ENCODE assay signal across 16 cellular contexts in genomic region chr3:105805402-105805801, GRCh38.
DNase-seq lines count a peak whose midpoint lies in the region; ATAC-seq and TF ChIP-seq lines count a peak whose summit lies in the region.
"Had no signal": no experiment of that assay in that cellular context is flagged by ENCODE, and none has a peak within 500 bp of the region (broad histone marks: within the 10 kb centered on the region; RNA-seq: fewer than 3 reads in every experiment).

No MANE protein-coding gene starts in this region.

- H3K4me3 Mint-ChIP-seq in activated CD8-positive, alpha-beta memory T cell treated with anti-CD3 and anti-CD28 coated beads, Interleukin-2, amount 10 ng/mL, durations not matched to agents 7 days and 5 days: peak overlapping the region; percentile 9
- no peak overlapping the region for H3K4me3 Mint-ChIP-seq in HFFc6
- peak overlapping the region; percentile 21 for H3K4me3 Mint-ChIP-seq in activated naive CD8-positive, alpha-beta T cell
- H3K4me3 Mint-ChIP-seq: brain, neural progenitor cell, WTC11 had no signal

- peak overlapping the region; percentile 44 for H3K9ac ChIP-seq in skeletal muscle satellite cell (ENCODE audit: low read depth, low read length)
- H3K9ac ChIP-seq: neural progenitor cell had no signal

- H3K4me1 Mint-ChIP-seq in activated CD8-positive, alpha-beta memory T cell treated with anti-CD3 and anti-CD28 coated beads, Interleukin-2, amount 10 ng/mL, durations not matched to agents 7 days and 5 days: peaks cover 68% of the 10 kb centered on the region
- H3K4me1 Mint-ChIP-seq in HFFc6 (ENCODE audit: low read depth): peaks cover 53% of the 10 kb centered on the region
- peaks cover 79% of the 10 kb centered on the region for H3K4me1 Mint-ChIP-seq in activated naive CD8-positive, alpha-beta T cell (ENCODE audit: low read depth)

- TF ChIP-seq CTCF in HFFc6 (IDR thresholded peaks at IDR 0.05): no peak

- H3K4me2 ChIP-seq in skeletal muscle satellite cell (ENCODE audit: low read length): no peak overlapping the region
- H3K4me2 ChIP-seq: neural progenitor cell had no signal

- peaks cover 41% of the 10 kb centered on the region for H3K36me3 Mint-ChIP-seq in activated CD8-positive, alpha-beta memory T cell treated with anti-CD3 and anti-CD28 coated beads, Interleukin-2, amount 10 ng/mL, durations not matched to agents 7 days and 5 days
- H3K36me3 Mint-ChIP-seq in HFFc6 (ENCODE audit: low read depth): peaks cover 16% of the 10 kb centered on the region
- H3K36me3 Mint-ChIP-seq in activated naive CD8-positive, alpha-beta T cell: peaks cover 20% of the 10 kb centered on the region
- H3K36me3 Mint-ChIP-seq: WTC11 had no signal

- H3K9me3 Mint-ChIP-seq in activated CD8-positive, alpha-beta memory T cell treated with anti-CD3 and anti-CD28 coated beads, Interleukin-2, amount 10 ng/mL, durations not matched to agents 7 days and 5 days (ENCODE audit: low read depth): peaks cover 3% of the 10 kb centered on the region
- no peaks in the 10 kb centered on the region for H3K9me3 Mint-ChIP-seq in HFFc6
- peaks cover 4% of the 10 kb centered on the region for H3K9me3 Mint-ChIP-seq in activated naive CD8-positive, alpha-beta T cell (ENCODE audit: low read depth)
- H3K9me3 Mint-ChIP-seq: brain, neural progenitor cell, WTC11 had no signal

- H3K36me3 ChIP-seq in skeletal muscle satellite cell (ENCODE audit: insufficient read depth, low read length): peaks cover 6% of the 10 kb centered on the region
- H3K36me3 ChIP-seq: colonic mucosa, neural progenitor cell had no signal

- CTCF ChIA-PET in activated CD8-positive, alpha-beta memory T cell treated with anti-CD3 and anti-CD28 coated beads, Interleukin-2, amount 10 ng/mL, durations not matched to agents 7 days and 5 days (lab: Charles Lee): no interaction called here

- in situ Hi-C loops in ACHN (cut with HindIII; ENCODE audit: low pct_ligation_motif_present, low pct_unique_long_range_greater_than_20kb, low sequenced_read_pairs): no loop called here

- DNase-seq in activated CD8-positive, alpha-beta memory T cell treated with anti-CD3 and anti-CD28 coated beads, Interleukin-2, amount 10 ng/mL, durations not matched to agents 7 days and 5 days: no peak
- no peak for DNase-seq in activated CD8-positive, alpha-beta memory T cell treated with anti-CD3 and anti-CD28 coated beads, Interleukin-2, amount 50 U/mL, for 48 hours
- DNase-seq in HFFc6 (no peak), ACHN (no peak)
- DNase-seq: activated naive CD4-positive, alpha-beta T cell; colonic mucosa; IMR-90; left cardiac atrium; NCI-H1930 had no signal

- peaks cover 43% of the 10 kb centered on the region for H3K4me1 ChIP-seq in skeletal muscle satellite cell (ENCODE audit: control insufficient read depth, insufficient read depth, low read length)
- H3K4me1 ChIP-seq: colonic mucosa had no signal

- H3K27ac Mint-ChIP-seq in activated CD8-positive, alpha-beta memory T cell treated with anti-CD3 and anti-CD28 coated beads, Interleukin-2, amount 10 ng/mL, durations not matched to agents 7 days and 5 days: peak overlapping the region; percentile 75
- peak overlapping the region; percentile 20 for H3K27ac Mint-ChIP-seq in HFFc6
- peak overlapping the region; percentile 89 for H3K27ac Mint-ChIP-seq in activated naive CD8-positive, alpha-beta T cell
- H3K27ac Mint-ChIP-seq: brain, neural progenitor cell, WTC11 had no signal

- no peak for ATAC-seq in activated CD8-positive, alpha-beta memory T cell treated with anti-CD3 and anti-CD28 coated beads, Interleukin-2, amount 10 ng/mL, durations not matched to agents 7 days and 5 days
- no peak for ATAC-seq in GM19351 (IDR thresholded peaks at IDR 0.05; ENCODE audit: unreplicated experiment)
- ATAC-seq in GM21717 (IDR thresholded peaks at IDR 0.05; ENCODE audit: unreplicated experiment): no peak
- ATAC-seq: WTC11 had no signal

- no peaks in the 10 kb centered on the region for H3K27me3 ChIP-seq in skeletal muscle satellite cell (ENCODE audit: control insufficient read depth, insufficient read depth, low read length)
- H3K27me3 ChIP-seq: colonic mucosa, neural progenitor cell had no signal

- no peaks in the 10 kb centered on the region for H3K27me3 Mint-ChIP-seq in activated CD8-positive, alpha-beta memory T cell treated with anti-CD3 and anti-CD28 coated beads, Interleukin-2, amount 10 ng/mL, durations not matched to agents 7 days and 5 days
- no peaks in the 10 kb centered on the region for H3K27me3 Mint-ChIP-seq in HFFc6 (ENCODE audit: insufficient read depth)
- no peaks in the 10 kb centered on the region for H3K27me3 Mint-ChIP-seq in activated naive CD8-positive, alpha-beta T cell
- H3K27me3 Mint-ChIP-seq: brain had no signal

- H3K9me3 ChIP-seq in skeletal muscle satellite cell (replicated peaks; ENCODE audit: low read length): no peaks in the 10 kb centered on the region
- H3K9me3 ChIP-seq: colonic mucosa had no signal

- H3K4me3 ChIP-seq in skeletal muscle satellite cell (ENCODE audit: low read length): no peak overlapping the region
- H3K4me3 ChIP-seq: colonic mucosa, neural progenitor cell had no signal

Comparison
In these comparisons a context has a peak if more than half of its experiments do, and no peak if none do; other contexts are left out.
1. H3K27ac Mint-ChIP-seq: peak in every context shown above with its lines; median percentile 89 in activated naive CD8-positive, alpha-beta T cell; 75 in activated CD8-positive, alpha-beta memory T cell treated with anti-CD3 and anti-CD28 coated beads, Interleukin-2, amount 10 ng/mL, durations not matched to agents 7 days and 5 days; 20 in HFFc6.